Comparison of ENCODE assay signal across 1 cellular context in the genomic region with DNA sequence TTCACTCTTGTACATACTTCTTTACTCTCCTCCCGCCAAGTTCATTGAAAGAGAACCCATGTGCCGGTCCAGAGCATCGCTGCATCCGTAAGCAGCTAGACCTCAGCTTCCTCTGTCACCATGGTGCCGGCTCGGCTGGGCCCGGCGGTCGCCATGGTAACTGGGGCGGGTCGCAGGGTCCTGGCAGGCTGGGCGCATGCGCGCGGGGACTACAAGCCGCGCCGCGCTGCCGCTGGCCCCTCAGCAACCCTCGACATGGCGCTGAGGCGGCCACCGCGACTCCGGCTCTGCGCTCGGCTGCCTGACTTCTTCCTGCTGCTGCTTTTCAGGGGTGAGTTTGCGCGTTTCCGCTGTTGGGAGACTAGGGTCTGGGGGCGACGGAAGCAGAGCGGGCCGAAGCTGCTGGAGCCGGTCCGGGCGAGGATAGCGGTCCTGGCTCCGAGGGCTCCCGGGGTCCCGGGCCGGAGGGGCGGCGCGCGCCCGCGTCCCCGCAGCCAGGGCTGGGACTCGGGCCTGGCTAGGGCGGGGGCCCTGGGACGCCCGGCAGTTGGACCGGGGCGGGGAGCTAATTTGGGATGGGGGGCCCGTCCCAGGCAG.
TF ChIP-seq lines count a peak whose summit lies in the region.

A gene (plus strand): TSS at position 244 of the 597 bp plus-strand sequence. CDS start 12 bp downstream, at position 256.

TF ChIP-seq in K562, 482 proteins besides CTCF, POLR2A, EP300 and RAD21 (continued from another document):
- TF ChIP-seq CCNT2 (IDR thresholded peaks at IDR 0.05; ENCODE audit: borderline replicate concordance, extremely low read depth, insufficient read length, low read depth, low read length) = no peak
- TF ChIP-seq, protein P1, sequence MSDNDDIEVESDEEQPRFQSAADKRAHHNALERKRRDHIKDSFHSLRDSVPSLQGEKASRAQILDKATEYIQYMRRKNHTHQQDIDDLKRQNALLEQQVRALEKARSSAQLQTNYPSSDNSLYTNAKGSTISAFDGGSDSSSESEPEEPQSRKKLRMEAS (CRISPR knock-in tag; IDR thresholded peaks at IDR 0.05) = no peak
- TF ChIP-seq ZNF644 (tag; IDR thresholded peaks at IDR 0.05; ENCODE audit: low read depth) = no peak
- TF ChIP-seq, protein P2, sequence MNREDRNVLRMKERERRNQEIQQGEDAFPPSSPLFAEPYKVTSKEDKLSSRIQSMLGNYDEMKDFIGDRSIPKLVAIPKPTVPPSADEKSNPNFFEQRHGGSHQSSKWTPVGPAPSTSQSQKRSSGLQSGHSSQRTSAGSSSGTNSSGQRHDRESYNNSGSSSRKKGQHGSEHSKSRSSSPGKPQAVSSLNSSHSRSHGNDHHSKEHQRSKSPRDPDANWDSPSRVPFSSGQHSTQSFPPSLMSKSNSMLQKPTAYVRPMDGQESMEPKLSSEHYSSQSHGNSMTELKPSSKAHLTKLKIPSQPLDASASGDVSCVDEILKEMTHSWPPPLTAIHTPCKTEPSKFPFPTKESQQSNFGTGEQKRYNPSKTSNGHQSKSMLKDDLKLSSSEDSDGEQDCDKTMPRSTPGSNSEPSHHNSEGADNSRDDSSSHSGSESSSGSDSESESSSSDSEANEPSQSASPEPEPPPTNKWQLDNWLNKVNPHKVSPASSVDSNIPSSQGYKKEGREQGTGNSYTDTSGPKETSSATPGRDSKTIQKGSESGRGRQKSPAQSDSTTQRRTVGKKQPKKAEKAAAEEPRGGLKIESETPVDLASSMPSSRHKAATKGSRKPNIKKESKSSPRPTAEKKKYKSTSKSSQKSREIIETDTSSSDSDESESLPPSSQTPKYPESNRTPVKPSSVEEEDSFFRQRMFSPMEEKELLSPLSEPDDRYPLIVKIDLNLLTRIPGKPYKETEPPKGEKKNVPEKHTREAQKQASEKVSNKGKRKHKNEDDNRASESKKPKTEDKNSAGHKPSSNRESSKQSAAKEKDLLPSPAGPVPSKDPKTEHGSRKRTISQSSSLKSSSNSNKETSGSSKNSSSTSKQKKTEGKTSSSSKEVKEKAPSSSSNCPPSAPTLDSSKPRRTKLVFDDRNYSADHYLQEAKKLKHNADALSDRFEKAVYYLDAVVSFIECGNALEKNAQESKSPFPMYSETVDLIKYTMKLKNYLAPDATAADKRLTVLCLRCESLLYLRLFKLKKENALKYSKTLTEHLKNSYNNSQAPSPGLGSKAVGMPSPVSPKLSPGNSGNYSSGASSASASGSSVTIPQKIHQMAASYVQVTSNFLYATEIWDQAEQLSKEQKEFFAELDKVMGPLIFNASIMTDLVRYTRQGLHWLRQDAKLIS (CRISPR knock-in tag; IDR thresholded peaks at IDR 0.05) = no peak
- peak; percentile 32 to 96; a peak in 3 of 4 replicates for TF ChIP-seq RCOR1 (IDR thresholded peaks at IDR 0.05; ENCODE audit: borderline replicate concordance in 1 of 2, low read depth in 2 of 2, low read length in 2 of 2)
- peak; percentile 79 for TF ChIP-seq RBM22 (IDR thresholded peaks at IDR 0.05; ENCODE audit: low read depth, low read length, poor library complexity, severe bottlenecking)
- no peak for TF ChIP-seq NR3C1 (CRISPR knock-in tag; IDR thresholded peaks at IDR 0.05)
- no peak for TF ChIP-seq POLR2H (tag; IDR thresholded peaks at IDR 0.05; ENCODE audit: low read depth)
- no peak for TF ChIP-seq BCOR (IDR thresholded peaks at IDR 0.05)
- no peak for TF ChIP-seq ZNF239 (CRISPR knock-in tag; IDR thresholded peaks at IDR 0.05)
- TF ChIP-seq CHD2 (IDR thresholded peaks at IDR 0.05; ENCODE audit: low read depth, low read length) = no peak
- TF ChIP-seq ARNT (IDR thresholded peaks at IDR 0.05) = no peak
- no peak for TF ChIP-seq ZFP36 (IDR thresholded peaks at IDR 0.05; ENCODE audit: low read depth, low read length, partially characterized antibody)
- TF ChIP-seq MEF2D (tag; conservative IDR thresholded peaks at IDR 0.05; ENCODE audit: low read depth) = no peak
- TF ChIP-seq, protein P3, sequence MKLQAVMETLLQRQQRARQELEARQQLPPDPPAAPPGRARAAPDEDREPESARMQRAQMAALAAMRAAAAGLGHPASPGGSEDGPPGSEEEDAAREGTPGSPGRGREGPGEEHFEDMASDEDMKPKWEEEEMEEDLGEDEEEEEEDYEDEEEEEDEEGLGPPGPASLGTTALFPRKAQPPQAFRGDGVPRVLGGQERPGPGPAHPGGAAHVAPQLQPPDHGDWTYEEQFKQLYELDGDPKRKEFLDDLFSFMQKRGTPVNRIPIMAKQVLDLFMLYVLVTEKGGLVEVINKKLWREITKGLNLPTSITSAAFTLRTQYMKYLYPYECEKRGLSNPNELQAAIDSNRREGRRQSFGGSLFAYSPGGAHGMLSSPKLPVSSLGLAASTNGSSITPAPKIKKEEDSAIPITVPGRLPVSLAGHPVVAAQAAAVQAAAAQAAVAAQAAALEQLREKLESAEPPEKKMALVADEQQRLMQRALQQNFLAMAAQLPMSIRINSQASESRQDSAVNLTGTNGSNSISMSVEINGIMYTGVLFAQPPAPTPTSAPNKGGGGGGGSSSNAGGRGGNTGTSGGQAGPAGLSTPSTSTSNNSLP (IDR thresholded peaks at IDR 0.05; ENCODE audit: borderline replicate concordance, low read depth, low read length) = no peak
- TF ChIP-seq, protein P4, sequence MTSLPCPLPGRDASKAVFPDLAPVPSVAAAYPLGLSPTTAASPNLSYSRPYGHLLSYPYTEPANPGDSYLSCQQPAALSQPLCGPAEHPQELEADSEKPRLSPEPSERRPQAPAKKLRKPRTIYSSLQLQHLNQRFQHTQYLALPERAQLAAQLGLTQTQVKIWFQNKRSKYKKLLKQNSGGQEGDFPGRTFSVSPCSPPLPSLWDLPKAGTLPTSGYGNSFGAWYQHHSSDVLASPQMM (CRISPR knock-in tag; IDR thresholded peaks at IDR 0.05) = no peak
- no peak for TF ChIP-seq ASH1L (IDR thresholded peaks at IDR 0.05; ENCODE audit: borderline replicate concordance, low read depth, partially characterized antibody)
- no peak for TF ChIP-seq ELF2 (CRISPR knock-in tag; IDR thresholded peaks at IDR 0.05)
- no peak for TF ChIP-seq SREBF2 (CRISPR knock-in tag; IDR thresholded peaks at IDR 0.05)
